9 cellular contexts compared by ENCODE assay signal in genomic region chr5:107474724-107475489, GRCh38.
A peak's percentile ranks its signal among the peaks of the same experiment; 100 is the strongest.
DNase-seq lines count a peak whose midpoint lies in the region; ATAC-seq and TF ChIP-seq lines count a peak whose summit lies in the region.
"Had no signal": no experiment of that assay in that cellular context is flagged by ENCODE, and none has a peak within 500 bp of the region (broad histone marks: within the 10 kb centered on the region; RNA-seq: fewer than 3 reads in every experiment).

No MANE protein-coding gene starts in this region.

- no peaks in the 10 kb centered on the region for H3K9me3 ChIP-seq in PC-3 (ENCODE audit: low read length)
- no peaks in the 10 kb centered on the region for H3K9me3 ChIP-seq in mucosa of stomach (ENCODE audit: control insufficient read depth, low read length)

- no peak overlapping the region for H3K4me3 Mint-ChIP-seq in activated naive CD4-positive, alpha-beta T cell treated with anti-CD3 and anti-CD28 coated beads, Interleukin-2, amount 10 ng/mL, durations not matched to agents 7 days and 5 days
- no peak overlapping the region for H3K4me3 Mint-ChIP-seq in T-helper 2 cell treated with Interferon-gamma antibody and Interleukin-4, amounts not matched to agents 5 μg/mL and 100 μg/mL, for 36 hours

- peak; percentile 58 for ATAC-seq in GM18861 (IDR thresholded peaks at IDR 0.05; ENCODE audit: unreplicated experiment)
- peak; percentile 49 for ATAC-seq in HG02642 (IDR thresholded peaks at IDR 0.05; ENCODE audit: poor library complexity, unreplicated experiment)
- peak; percentile 85 for ATAC-seq in PC-3

- no peaks in the 10 kb centered on the region for H3K9me3 Mint-ChIP-seq in activated naive CD4-positive, alpha-beta T cell treated with anti-CD3 and anti-CD28 coated beads, Interleukin-2, amount 10 ng/mL, durations not matched to agents 7 days and 5 days
- no peaks in the 10 kb centered on the region for H3K9me3 Mint-ChIP-seq in T-helper 2 cell treated with Interferon-gamma antibody and Interleukin-4, amounts not matched to agents 5 μg/mL and 100 μg/mL, for 36 hours

- CTCF ChIA-PET in PC-3 (lab: Charles Lee) = no interaction called here
- CTCF ChIA-PET in activated naive CD4-positive, alpha-beta T cell treated with anti-CD3 and anti-CD28 coated beads, Interleukin-2, amount 10 ng/mL, durations not matched to agents 7 days and 5 days (lab: Charles Lee) = no interaction called here

- no peak overlapping the region for H2AFZ ChIP-seq in PC-3 (ENCODE audit: low read length)
- H2AFZ ChIP-seq: parathyroid adenoma had no signal

- H3K4me1 Mint-ChIP-seq in activated naive CD4-positive, alpha-beta T cell treated with anti-CD3 and anti-CD28 coated beads, Interleukin-2, amount 10 ng/mL, durations not matched to agents 7 days and 5 days = peaks cover 3% of the 10 kb centered on the region
- peaks cover 6% of the 10 kb centered on the region for H3K4me1 Mint-ChIP-seq in T-helper 2 cell treated with Interferon-gamma antibody and Interleukin-4, amounts not matched to agents 5 μg/mL and 100 μg/mL, for 36 hours (ENCODE audit: low read depth)

- peaks cover 39% of the 10 kb centered on the region for H3K79me2 ChIP-seq in PC-3 (ENCODE audit: low read length)
- H3K79me2 ChIP-seq: parathyroid adenoma had no signal

- H3K27ac Mint-ChIP-seq in activated naive CD4-positive, alpha-beta T cell treated with anti-CD3 and anti-CD28 coated beads, Interleukin-2, amount 10 ng/mL, durations not matched to agents 7 days and 5 days = no peak overlapping the region
- H3K27ac Mint-ChIP-seq in T-helper 2 cell treated with Interferon-gamma antibody and Interleukin-4, amounts not matched to agents 5 μg/mL and 100 μg/mL, for 36 hours = no peak overlapping the region

- DNase-seq in PC-3 (peak; percentile 67), HuH-7 (ENCODE audit: low spot score) (no peak)
- DNase-seq in activated naive CD4-positive, alpha-beta T cell treated with anti-CD3 and anti-CD28 coated beads, Interleukin-2, amount 10 ng/mL, durations not matched to agents 7 days and 5 days = no peak
- DNase-seq in activated naive CD4-positive, alpha-beta T cell (lab: John Stamatoyannopoulos, UW) = no peak
- DNase-seq in T-helper 2 cell treated with Interferon-gamma antibody and Interleukin-4, amounts not matched to agents 5 μg/mL and 100 μg/mL, for 36 hours (ENCODE audit: low spot score) = no peak

- peak overlapping the region; percentile 57 for H3K4me2 ChIP-seq in PC-3 (ENCODE audit: low read length)

- POLR2A ChIA-PET in PC-3 (lab: Charles Lee; ENCODE audit: unreplicated experiment) = interaction anchor here (1.0 kb wide), 1 partner anchor 138 kb away, joined by 8 read pairs; no protein-coding TSS in a partner anchor

- no peaks in the 10 kb centered on the region for H3K36me3 Mint-ChIP-seq in activated naive CD4-positive, alpha-beta T cell treated with anti-CD3 and anti-CD28 coated beads, Interleukin-2, amount 10 ng/mL, durations not matched to agents 7 days and 5 days
- no peaks in the 10 kb centered on the region for H3K36me3 Mint-ChIP-seq in T-helper 2 cell treated with Interferon-gamma antibody and Interleukin-4, amounts not matched to agents 5 μg/mL and 100 μg/mL, for 36 hours (ENCODE audit: low read depth)

- H3K27me3 ChIP-seq in PC-3 (ENCODE audit: low read length) (no peaks in the 10 kb centered on the region), mucosa of stomach (ENCODE audit: control insufficient read depth, insufficient read depth, low read length) (no peaks in the 10 kb centered on the region)

- intact Hi-C loops in PC-3 (cut with micrococcal nuclease) = loop anchor here (2.0 to 5.0 kb wide), 2 partner anchors 47 to 50 kb away; no protein-coding TSS in a partner anchor

- peak overlapping the region; percentile 90 for H3K27ac ChIP-seq in PC-3 (ENCODE audit: low read length)
- H3K27ac ChIP-seq: parathyroid adenoma had no signal

- no TSS peak for BruUV-seq in PC-3 (replicated peaks; lab: Mats Ljungman, UMichigan)

- no peak for TF ChIP-seq CTCF in PC-3 (conservative IDR thresholded peaks at IDR 0.05; ENCODE audit: low read depth, low read length)

- H3F3A ChIP-seq in PC-3 (ENCODE audit: low read length, unreplicated experiment) = no peaks in the 10 kb centered on the region

- H3K9ac ChIP-seq in PC-3 (ENCODE audit: low read length) (peak overlapping the region; percentile 42; the same call in 1 of the 2 replicates), mucosa of stomach (ENCODE audit: low read length) (peak overlapping the region; percentile 11)
- H3K9ac ChIP-seq: parathyroid adenoma had no signal

- H3K36me3 ChIP-seq in PC-3 (ENCODE audit: low read depth, low read length) (no peaks in the 10 kb centered on the region), mucosa of stomach (ENCODE audit: control insufficient read depth, insufficient read depth, low read length) (no peaks in the 10 kb centered on the region)

- H3K27me3 Mint-ChIP-seq in activated naive CD4-positive, alpha-beta T cell treated with anti-CD3 and anti-CD28 coated beads, Interleukin-2, amount 10 ng/mL, durations not matched to agents 7 days and 5 days = no peaks in the 10 kb centered on the region
- peaks cover 8% of the 10 kb centered on the region for H3K27me3 Mint-ChIP-seq in T-helper 2 cell treated with Interferon-gamma antibody and Interleukin-4, amounts not matched to agents 5 μg/mL and 100 μg/mL, for 36 hours (ENCODE audit: low read depth)

- peaks cover 72% of the 10 kb centered on the region for H3K4me1 ChIP-seq in PC-3 (ENCODE audit: insufficient read depth, low read length)
- peaks cover 48% of the 10 kb centered on the region for H3K4me1 ChIP-seq in mucosa of stomach (ENCODE audit: control insufficient read depth, insufficient read depth, low read length)

- no peaks in the 10 kb centered on the region for H4K20me1 ChIP-seq in PC-3 (ENCODE audit: low read length)

- H3K4me3 ChIP-seq in PC-3 (ENCODE audit: low read length) (no peak overlapping the region), mucosa of stomach (ENCODE audit: low read length) (no peak overlapping the region)

- no peaks in the 10 kb centered on the region for H3K9me2 ChIP-seq in PC-3 (replicated peaks; ENCODE audit: low read length)
